22 cellular contexts compared by ENCODE assay signal in genomic region chr12:90816353-90817089, GRCh38.
DNase-seq lines count a peak whose midpoint lies in the region; ATAC-seq and TF ChIP-seq lines count a peak whose summit lies in the region.
"Had no signal": no experiment of that assay in that cellular context is flagged by ENCODE, and none has a peak within 500 bp of the region (broad histone marks: within the 10 kb centered on the region; RNA-seq: fewer than 3 reads in every experiment).

No MANE protein-coding gene starts in this region.

- H3K4me1 ChIP-seq in RWPE2 (ENCODE audit: insufficient read depth, poor library complexity, severe bottlenecking): peaks cover 15% of the 10 kb centered on the region
- H3K4me1 ChIP-seq: heart right ventricle, sigmoid colon had no signal

- peak; percentile 93 for ATAC-seq in RWPE2 (ENCODE audit: low read depth)
- ATAC-seq in GM21423 (IDR thresholded peaks at IDR 0.05; ENCODE audit: unreplicated experiment): no peak
- ATAC-seq: heart right ventricle had no signal

- H3K4me3 Mint-ChIP-seq in nephron progenitor cell: no peak overlapping the region
- H3K4me3 Mint-ChIP-seq: activated CD4-positive, alpha-beta T cell treated with anti-CD3 and anti-CD28 coated beads, Interleukin-2, amount 10 ng/mL, durations not matched to agents 7 days and 5 days; activated naive CD4-positive, alpha-beta T cell treated with anti-CD3 and anti-CD28 coated beads, Interleukin-2, amount 50 U/mL, for 24 hours; CD14-positive monocyte; neural crest cell had no signal

- in situ Hi-C loops in G401 (cut with HindIII; ENCODE audit: low sequenced_read_pairs): no loop called here

- no peaks in the 10 kb centered on the region for H3K9me3 Mint-ChIP-seq in nephron progenitor cell
- H3K9me3 Mint-ChIP-seq: activated CD4-positive, alpha-beta T cell treated with anti-CD3 and anti-CD28 coated beads, Interleukin-2, amount 10 ng/mL, durations not matched to agents 7 days and 5 days; activated naive CD4-positive, alpha-beta T cell treated with anti-CD3 and anti-CD28 coated beads, Interleukin-2, amount 50 U/mL, for 24 hours had no signal

- no peak overlapping the region for H3K4me3 ChIP-seq in RWPE2 (ENCODE audit: severe bottlenecking)
- H3K4me3 ChIP-seq in fibroblast of mammary gland (ENCODE audit: control insufficient read depth, low read depth, low read length): no peak overlapping the region
- H3K4me3 ChIP-seq: heart right ventricle, sigmoid colon, thoracic aorta had no signal

- H3K36me3 ChIP-seq in RWPE2 (ENCODE audit: low read depth): no peaks in the 10 kb centered on the region
- H3K36me3 ChIP-seq: heart right ventricle, sigmoid colon, thoracic aorta had no signal

- H3K27me3 Mint-ChIP-seq in nephron progenitor cell (ENCODE audit: low read depth, poor library complexity): no peaks in the 10 kb centered on the region
- H3K27me3 Mint-ChIP-seq: activated CD4-positive, alpha-beta T cell treated with anti-CD3 and anti-CD28 coated beads, Interleukin-2, amount 10 ng/mL, durations not matched to agents 7 days and 5 days; activated naive CD4-positive, alpha-beta T cell treated with anti-CD3 and anti-CD28 coated beads, Interleukin-2, amount 50 U/mL, for 24 hours had no signal

- H3K27me3 ChIP-seq in RWPE2 (ENCODE audit: insufficient read depth, poor library complexity, severe bottlenecking): no peaks in the 10 kb centered on the region
- H3K27me3 ChIP-seq: heart right ventricle, sigmoid colon had no signal

- no peak overlapping the region for H3K27ac Mint-ChIP-seq in nephron progenitor cell
- H3K27ac Mint-ChIP-seq: activated CD4-positive, alpha-beta T cell treated with anti-CD3 and anti-CD28 coated beads, Interleukin-2, amount 10 ng/mL, durations not matched to agents 7 days and 5 days; activated naive CD4-positive, alpha-beta T cell treated with anti-CD3 and anti-CD28 coated beads, Interleukin-2, amount 50 U/mL, for 24 hours; CD14-positive monocyte had no signal

- DNase-seq in HPDE6-E6E7 (ENCODE audit: extremely low spot score): peak; percentile 33
- no peak for DNase-seq in RWPE2 (ENCODE audit: low spot score)
- peak; percentile 55 for DNase-seq in fibroblast of mammary gland (ENCODE audit: low read depth)
- peak; percentile 54 for DNase-seq in stromal cell of bone marrow (ENCODE audit: low read depth)
- no peak for DNase-seq in G401 (ENCODE audit: low spot score)
- no peak for DNase-seq in nephron progenitor cell
- DNase-seq: activated CD4-positive, alpha-beta T cell treated with anti-CD3 and anti-CD28 coated beads, Interleukin-2, amount 10 ng/mL, durations not matched to agents 7 days and 5 days; central memory CD4-positive, alpha-beta T cell; heart right ventricle; KG1; kidney; mesendoderm; NCI-H1436; NCI-H510A treated with DMSO at 0.1 percent for 48 hours; sigmoid colon; SK-N-SH; stimulated activated CD4-positive, alpha-beta T cell treated with anti-CD3 and anti-CD28 coated beads, Interleukin-4, amount 100 ng/mL, for 24 hours had no signal

- peaks cover 9% of the 10 kb centered on the region for H3K4me1 Mint-ChIP-seq in nephron progenitor cell
- H3K4me1 Mint-ChIP-seq: activated CD4-positive, alpha-beta T cell treated with anti-CD3 and anti-CD28 coated beads, Interleukin-2, amount 10 ng/mL, durations not matched to agents 7 days and 5 days; activated naive CD4-positive, alpha-beta T cell treated with anti-CD3 and anti-CD28 coated beads, Interleukin-2, amount 50 U/mL, for 24 hours; CD14-positive monocyte; neural crest cell had no signal

- peak overlapping the region; percentile 40 for H3K27ac ChIP-seq in RWPE2 (ENCODE audit: poor library complexity, severe bottlenecking)
- H3K27ac ChIP-seq: heart right ventricle, sigmoid colon, thoracic aorta had no signal

- no peaks in the 10 kb centered on the region for H3K36me3 Mint-ChIP-seq in nephron progenitor cell (ENCODE audit: low read depth)
- H3K36me3 Mint-ChIP-seq: activated naive CD4-positive, alpha-beta T cell treated with anti-CD3 and anti-CD28 coated beads, Interleukin-2, amount 50 U/mL, for 24 hours; CD14-positive monocyte had no signal

- TF ChIP-seq CTCF in RWPE2 (IDR thresholded peaks at IDR 0.05; ENCODE audit: poor library complexity, severe bottlenecking) (no peak), fibroblast of mammary gland (conservative IDR thresholded peaks at IDR 0.05; ENCODE audit: control insufficient read depth, insufficient read depth, low read depth, low read length) (no peak), nephron progenitor cell (IDR thresholded peaks at IDR 0.05) (no peak)

- H3K9me3 ChIP-seq in RWPE2 (ENCODE audit: severe bottlenecking): peaks cover 1% of the 10 kb centered on the region
- H3K9me3 ChIP-seq: heart right ventricle, sigmoid colon, SK-N-SH, thoracic aorta had no signal

Comparison
In these comparisons a context has a peak if more than half of its experiments do, and no peak if none do; other contexts are left out.
1. DNase-seq: peak in HPDE6-E6E7 (single experiment), fibroblast of mammary gland (single experiment) and stromal cell of bone marrow (single experiment); none in RWPE2 (single experiment), G401 (single experiment) and nephron progenitor cell (single experiment).